In the genomic region with DNA sequence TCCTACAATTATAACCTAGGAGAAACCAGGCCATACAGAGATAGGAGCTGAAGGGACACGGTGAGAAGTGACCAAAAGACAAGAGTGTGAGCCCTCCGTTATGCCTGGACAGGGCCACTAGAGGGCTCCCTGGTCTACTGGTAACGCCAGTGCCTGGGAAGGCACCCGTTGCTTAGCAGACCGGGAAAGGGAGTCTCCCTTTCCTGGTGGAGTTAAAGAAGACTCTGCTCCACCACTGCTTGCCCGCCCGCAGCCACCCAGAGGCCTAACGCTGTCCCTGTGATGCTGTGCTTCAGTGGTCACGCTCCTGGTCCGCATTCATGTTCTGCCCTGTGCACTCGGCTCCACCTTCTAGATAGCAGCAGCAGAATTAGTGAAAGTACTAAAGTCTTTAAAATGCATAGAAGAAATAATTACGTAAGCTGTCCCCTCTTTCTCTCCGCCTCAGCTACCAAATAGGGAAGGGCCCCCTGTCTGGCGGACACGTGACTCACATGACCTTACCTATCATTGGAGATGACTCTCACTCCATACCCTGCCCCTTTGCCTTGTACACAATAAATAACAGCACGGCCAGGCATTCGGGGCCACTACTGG, we compare ENCODE assay signal across 8 cellular contexts. TPM values are rescaled to one million over a fixed set of nuclear protein-coding genes. Genes with fewer than 3 reads are reported as not detected.
A peak's percentile ranks its signal among the peaks of the same experiment; 100 is the strongest.
DNase-seq lines count a peak whose midpoint lies in the region; ATAC-seq and TF ChIP-seq lines count a peak whose summit lies in the region.

No MANE protein-coding gene starts in this region.

- no peaks in the 10 kb centered on the region for H3K36me3 ChIP-seq in liver (ENCODE audit: control insufficient read depth in 4 of 4, insufficient read depth in 3 of 4, low read depth in 1 of 4, low read length in 3 of 4)

- ATAC-seq in HG03045 (IDR thresholded peaks at IDR 0.05; ENCODE audit: unreplicated experiment) (peak; percentile 58), GM18520 (IDR thresholded peaks at IDR 0.05; ENCODE audit: unreplicated experiment) (no peak)

- no peaks in the 10 kb centered on the region for H3K9me3 ChIP-seq in liver (ENCODE audit: control insufficient read depth in 4 of 4, low read length in 3 of 4)

- TF ChIP-seq CTCF in liver (IDR thresholded peaks at IDR 0.05; ENCODE audit: low read depth, low read length, missing input control) = peak; percentile 90

- DNase-seq in DMS153 (lab: John Stamatoyannopoulos, UW) (peak; percentile 76), NCI-H460 (ENCODE audit: extremely low read depth, low read depth) (peak; percentile 83), dedifferentiated amniotic fluid mesenchymal stem cell (ENCODE audit: extremely low spot score) (peak; percentile 83)
- DNase-seq in activated CD4-positive, alpha-beta T cell treated with anti-CD3 and anti-CD28 coated beads for 4 hours = peak; percentile 60 to 67
- DNase-seq in stimulated activated CD4-positive, alpha-beta T cell treated with anti-CD3 and anti-CD28 coated beads, Interleukin-4, amount 100 ng/mL, for 1 hour = peak; percentile 65

- H3K27me3 ChIP-seq in liver (ENCODE audit: control insufficient read depth in 4 of 4, insufficient read depth in 4 of 4, low read length in 3 of 4) = no peaks in the 10 kb centered on the region

- H3K9ac ChIP-seq in liver (ENCODE audit: low read depth in 1 of 2, low read length in 2 of 2) = no peak overlapping the region

- no peak overlapping the region for H3K27ac ChIP-seq in liver (ENCODE audit: low read depth in 1 of 2, low read length in 2 of 2)

- H3K4me3 ChIP-seq in liver (ENCODE audit: low read depth in 1 of 3, low read length in 3 of 3) = no peak overlapping the region

- WGBS in liver = 15% methylated on average over 17 of the region's 17 CpGs

- peak; percentile 90 to 93 for TF ChIP-seq RAD21 in liver (IDR thresholded peaks at IDR 0.05)

- peaks cover 0 to 5% (median 1%) of the 10 kb centered on the region in 4 donors for H3K4me1 ChIP-seq in liver (ENCODE audit: control insufficient read depth in 4 of 4, insufficient read depth in 4 of 4, low read length in 3 of 4)

TF ChIP-seq in liver, 16 proteins besides CTCF, POLR2A, EP300 and RAD21:
- TF ChIP-seq NR2F2 (IDR thresholded peaks at IDR 0.05) (no peak), TAF1 (conservative IDR thresholded peaks at IDR 0.05) (no peak), FOXA1 (IDR thresholded peaks at IDR 0.05) (no peak), YY1 (IDR thresholded peaks at IDR 0.05) (no peak)
- TF ChIP-seq, protein P1, sequence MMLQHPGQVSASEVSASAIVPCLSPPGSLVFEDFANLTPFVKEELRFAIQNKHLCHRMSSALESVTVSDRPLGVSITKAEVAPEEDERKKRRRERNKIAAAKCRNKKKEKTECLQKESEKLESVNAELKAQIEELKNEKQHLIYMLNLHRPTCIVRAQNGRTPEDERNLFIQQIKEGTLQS (IDR thresholded peaks at IDR 0.05) = no peak
- TF ChIP-seq, protein P2, sequence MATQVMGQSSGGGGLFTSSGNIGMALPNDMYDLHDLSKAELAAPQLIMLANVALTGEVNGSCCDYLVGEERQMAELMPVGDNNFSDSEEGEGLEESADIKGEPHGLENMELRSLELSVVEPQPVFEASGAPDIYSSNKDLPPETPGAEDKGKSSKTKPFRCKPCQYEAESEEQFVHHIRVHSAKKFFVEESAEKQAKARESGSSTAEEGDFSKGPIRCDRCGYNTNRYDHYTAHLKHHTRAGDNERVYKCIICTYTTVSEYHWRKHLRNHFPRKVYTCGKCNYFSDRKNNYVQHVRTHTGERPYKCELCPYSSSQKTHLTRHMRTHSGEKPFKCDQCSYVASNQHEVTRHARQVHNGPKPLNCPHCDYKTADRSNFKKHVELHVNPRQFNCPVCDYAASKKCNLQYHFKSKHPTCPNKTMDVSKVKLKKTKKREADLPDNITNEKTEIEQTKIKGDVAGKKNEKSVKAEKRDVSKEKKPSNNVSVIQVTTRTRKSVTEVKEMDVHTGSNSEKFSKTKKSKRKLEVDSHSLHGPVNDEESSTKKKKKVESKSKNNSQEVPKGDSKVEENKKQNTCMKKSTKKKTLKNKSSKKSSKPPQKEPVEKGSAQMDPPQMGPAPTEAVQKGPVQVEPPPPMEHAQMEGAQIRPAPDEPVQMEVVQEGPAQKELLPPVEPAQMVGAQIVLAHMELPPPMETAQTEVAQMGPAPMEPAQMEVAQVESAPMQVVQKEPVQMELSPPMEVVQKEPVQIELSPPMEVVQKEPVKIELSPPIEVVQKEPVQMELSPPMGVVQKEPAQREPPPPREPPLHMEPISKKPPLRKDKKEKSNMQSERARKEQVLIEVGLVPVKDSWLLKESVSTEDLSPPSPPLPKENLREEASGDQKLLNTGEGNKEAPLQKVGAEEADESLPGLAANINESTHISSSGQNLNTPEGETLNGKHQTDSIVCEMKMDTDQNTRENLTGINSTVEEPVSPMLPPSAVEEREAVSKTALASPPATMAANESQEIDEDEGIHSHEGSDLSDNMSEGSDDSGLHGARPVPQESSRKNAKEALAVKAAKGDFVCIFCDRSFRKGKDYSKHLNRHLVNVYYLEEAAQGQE (IDR thresholded peaks at IDR 0.05) = no peak

RNA-seq across cellular contexts. Expression of a gene that starts 32.5 kb away (rescaled TPM):
- total RNA-seq in NCI-H460 (2014; rRNA removed; shearing (Covaris generic)) = 122 and 128 TPM in 2 replicates
- 84.8 and 124 TPM in 2 replicates for polyA plus RNA-seq in NCI-H460 (2014; cell fraction: nucleus; rRNA removed)
- total RNA-seq in liver = 100 to 1,000 TPM in 1 of 2 donors, 10 to 100 TPM in 1; 91.9 to 173 TPM
- 100 to 1,000 TPM; 140 to 154 TPM for polyA plus RNA-seq in liver

RNA-seq across cellular contexts. Expression of a gene that starts 34.8 kb away (rescaled TPM):
- not detected in 2 replicates for total RNA-seq in NCI-H460 (2014; rRNA removed; shearing (Covaris generic))
- not detected in 2 replicates for polyA plus RNA-seq in NCI-H460 (2014; cell fraction: nucleus; rRNA removed)
- under 1 TPM; 0.05 to 0.08 TPM for total RNA-seq in liver
- not detected for polyA plus RNA-seq in liver
